In the genomic region with DNA sequence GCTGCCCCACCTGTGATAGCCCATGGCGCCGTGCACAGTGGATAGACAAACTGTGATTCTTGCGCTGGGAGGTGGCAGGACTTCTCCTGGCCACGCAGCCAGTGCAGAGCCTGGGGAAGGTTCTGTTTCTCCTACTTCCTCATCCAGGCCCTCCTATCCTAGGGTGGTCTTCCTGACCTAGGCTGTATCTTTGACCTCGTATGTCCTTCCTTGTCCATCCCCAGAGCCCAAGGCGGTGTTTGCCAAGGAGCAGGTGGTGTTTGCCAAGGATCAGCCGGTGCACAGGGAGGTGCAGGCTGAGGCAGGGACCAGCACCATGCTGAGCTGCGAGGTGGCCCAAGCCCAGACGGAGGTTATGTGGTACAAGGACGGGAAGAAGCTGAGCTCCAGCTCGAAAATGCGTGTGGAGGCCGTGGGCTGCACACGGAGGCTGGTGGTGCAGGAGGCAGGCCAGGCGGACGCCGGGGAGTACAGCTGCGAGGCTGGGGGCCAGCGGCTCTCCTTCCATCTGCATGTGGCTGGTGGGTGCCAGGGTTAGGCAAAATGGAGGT, we compare ENCODE assay signal across 13 cellular contexts.
"Had no signal": no experiment of that assay in that cellular context is flagged by ENCODE, and none has a peak within 500 bp of the region (broad histone marks: within the 10 kb centered on the region; RNA-seq: fewer than 3 reads in every experiment).

No MANE protein-coding gene starts in this region.

- H3K4me3 ChIP-seq: cardiac muscle cell, heart left ventricle, SK-N-MC, thoracic aorta had no signal

- H3K27ac ChIP-seq: cardiac muscle cell, SK-N-MC, thoracic aorta had no signal

- DNase-seq: activated CD4-positive, alpha-beta T cell treated with anti-CD3 and anti-CD28 coated beads, Interleukin-2, amount 10 ng/mL, durations not matched to agents 7 days and 5 days; activated naive CD4-positive, alpha-beta T cell treated with anti-CD3 and anti-CD28 coated beads, Interleukin-2, amount 10 ng/mL, durations not matched to agents 7 days and 5 days; effector CD8-positive, alpha-beta T cell; foreskin melanocyte; naive thymus-derived CD8-positive, alpha-beta T cell; T-cell; T-helper 9 cell had no signal

- H3K9me3 ChIP-seq: heart left ventricle, thoracic aorta had no signal

- ATAC-seq: naive thymus-derived CD8-positive, alpha-beta T cell; stimulated activated effector memory CD8-positive, alpha-beta T cell treated with anti-CD3 and anti-CD28 coated beads, Interleukin-12 subunit alpha, Interleukin-12 subunit beta, amount 100 ng/mL, for 72 hours; T-cell had no signal

- H3K27me3 ChIP-seq: cardiac muscle cell, heart left ventricle had no signal

- FAIRE-seq: colon had no signal

- H3K36me3 ChIP-seq: thoracic aorta had no signal
